15 cellular contexts compared by ENCODE assay signal in the genomic region with DNA sequence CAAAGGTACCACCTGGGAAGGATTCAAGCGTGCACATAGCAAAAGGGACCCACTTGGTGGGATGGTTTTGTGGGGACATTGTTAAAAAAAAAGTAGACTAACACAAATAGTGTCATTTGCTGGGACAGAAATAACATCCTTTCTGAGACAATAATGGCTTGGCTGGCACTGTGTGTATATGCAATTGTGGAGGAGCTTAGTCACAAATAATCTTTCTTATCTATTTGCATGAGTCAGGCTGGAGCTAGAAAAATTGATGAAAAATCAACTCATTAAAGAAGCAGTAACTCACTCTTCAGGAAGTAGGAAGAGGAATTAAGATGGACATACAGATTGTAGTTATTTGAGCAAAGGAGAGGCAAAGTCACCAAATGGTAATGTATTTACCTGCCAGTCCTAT. TPM values are rescaled to one million over a fixed set of nuclear protein-coding genes. Genes with fewer than 3 reads are reported as not detected.
DNase-seq lines count a peak whose midpoint lies in the region; ATAC-seq, FAIRE-seq and TF ChIP-seq lines count a peak whose summit lies in the region.
"Had no signal": no experiment of that assay in that cellular context is flagged by ENCODE, and none has a peak within 500 bp of the region (broad histone marks: within the 10 kb centered on the region; RNA-seq: fewer than 3 reads in every experiment).

No MANE protein-coding gene starts in this region.

- DNase-seq in ACHN, result peak; percentile 32
- DNase-seq in Panc1 (ENCODE audit: low read depth, low spot score), result no peak
- DNase-seq in endothelial cell of umbilical vein (ENCODE audit: low read depth, low spot score), result peak; percentile 84
- DNase-seq in mesothelial cell of epicardium (ENCODE audit: low spot score in 2 of 2, unreplicated experiment in 2 of 2), result no peak
- no peak for DNase-seq in activated T-cell treated with anti-CD3 and anti-CD28 coated beads, Interleukin-2, amount 50 U/mL, for 48 hours
- DNase-seq in NCI-H510A (lab: John Stamatoyannopoulos, UW), result no peak
- DNase-seq: activated CD4-positive, alpha-beta T cell treated with anti-CD3 and anti-CD28 coated beads, Interleukin-2, amount 50 U/mL, for 1 hour; activated gamma-delta T cell treated with Interleukin-2 at 50 U/mL for 16 hours; KBM-7; NCI-H2029 treated with DMSO at 0.1 percent for 48 hours; occipital lobe had no signal

- H3K27me3 ChIP-seq in Panc1 (ENCODE audit: control insufficient read depth, insufficient read depth, low read length), result no peaks in the 10 kb centered on the region
- H3K27me3 ChIP-seq in endothelial cell of umbilical vein (ENCODE audit: control insufficient read depth in 2 of 2, insufficient read depth in 2 of 2, low read length in 2 of 2), result no peaks in the 10 kb centered on the region

- H3K9me3 ChIP-seq in Panc1 (ENCODE audit: control insufficient read depth, insufficient read depth, low read depth, low read length) (no peaks in the 10 kb centered on the region), endothelial cell of umbilical vein (replicated peaks; ENCODE audit: control insufficient read depth, insufficient read depth, low read length) (no peaks in the 10 kb centered on the region)

- no peak overlapping the region for H3K4me3 Mint-ChIP-seq in mesothelial cell of epicardium
- H3K4me3 Mint-ChIP-seq: T-helper 1 cell treated with Interleukin-12 subunit alpha and Interleukin-12 subunit beta and Interleukin-4 antibody, amounts not matched to agents 30 μg/mL and 1 μg/mL, for 36 hours had no signal

- no peaks in the 10 kb centered on the region for H3K9me1 ChIP-seq in endothelial cell of umbilical vein (replicated peaks; ENCODE audit: control insufficient read depth, extremely low read depth, insufficient read depth, low read length)

- H2AFZ ChIP-seq in endothelial cell of umbilical vein (ENCODE audit: low read depth, low read length), result no peak overlapping the region

- peaks cover 50% of the 10 kb centered on the region for H3K4me1 Mint-ChIP-seq in mesothelial cell of epicardium

- peak; percentile 62 for FAIRE-seq in endothelial cell of umbilical vein (lab: Jason Lieb, UNC)

- dilution Hi-C loops in endothelial cell of umbilical vein (cut with MboI; ENCODE audit: extremely low pct_ligation_motif_present, low sequenced_read_pairs), result no loop called here

- H3K36me3 Mint-ChIP-seq in mesothelial cell of epicardium, result no peaks in the 10 kb centered on the region

- CTCF ChIA-PET in Panc1 (lab: Charles Lee), result no interaction called here
- CTCF ChIA-PET in endothelial cell of umbilical vein (lab: Charles Lee), result interaction anchor here (1.0 to 9.0 kb wide), 8 partner anchors 9 to 40 kb away, joined by 4 to 56 read pairs (median 7); no protein-coding TSS in a partner anchor

- no peaks in the 10 kb centered on the region for H3K27me3 Mint-ChIP-seq in mesothelial cell of epicardium (ENCODE audit: low read depth)

- BruUV-seq in Panc1 (replicated peaks; lab: Mats Ljungman, UMichigan) (no TSS peak), endothelial cell of umbilical vein (replicated peaks; lab: Mats Ljungman, UMichigan) (no TSS peak)

- H3K27ac Mint-ChIP-seq in mesothelial cell of epicardium, result peak overlapping the region; percentile 72
- H3K27ac Mint-ChIP-seq: T-helper 1 cell treated with Interleukin-12 subunit alpha and Interleukin-12 subunit beta and Interleukin-4 antibody, amounts not matched to agents 30 μg/mL and 1 μg/mL, for 36 hours had no signal

- TF ChIP-seq POLR2A in endothelial cell of umbilical vein (IDR thresholded peaks at IDR 0.05; ENCODE audit: low read depth, low read length), result peak; percentile 43

- peaks cover 51% of the 10 kb centered on the region for H3K4me1 ChIP-seq in Panc1 (ENCODE audit: control insufficient read depth, insufficient read depth, low read length)
- H3K4me1 ChIP-seq in endothelial cell of umbilical vein (ENCODE audit: control insufficient read depth, extremely low read depth, insufficient read depth, low read length), result peaks cover 59% of the 10 kb centered on the region

- intact Hi-C loops in Panc1 (cut with micrococcal nuclease; ENCODE audit: unreplicated experiment) (no loop called here), endothelial cell of umbilical vein (cut with micrococcal nuclease) (loop anchor here (1.0 to 5.0 kb wide), 4 partner anchors 12 to 143 kb away; no protein-coding TSS in a partner anchor)

- in situ Hi-C loops in ACHN (cut with HindIII; ENCODE audit: low pct_ligation_motif_present, low pct_unique_long_range_greater_than_20kb, low sequenced_read_pairs) (no loop called here), Panc1 (cut with HindIII; ENCODE audit: low pct_unique_long_range_greater_than_20kb, low sequenced_read_pairs) (no loop called here)

- H3K36me3 ChIP-seq in Panc1 (ENCODE audit: control insufficient read depth, insufficient read depth, low read length) (no peaks in the 10 kb centered on the region), endothelial cell of umbilical vein (ENCODE audit: control insufficient read depth in 2 of 2, extremely low read depth in 1 of 2, insufficient read depth in 2 of 2, low read length in 2 of 2) (no peaks in the 10 kb centered on the region)

- no peaks in the 10 kb centered on the region for H3K79me2 ChIP-seq in endothelial cell of umbilical vein (ENCODE audit: control insufficient read depth, insufficient read depth, low read length)

- H4K20me1 ChIP-seq in endothelial cell of umbilical vein (replicated peaks; ENCODE audit: control insufficient read depth, extremely low read depth, insufficient read depth, low read length), result no peaks in the 10 kb centered on the region

- H3K9ac ChIP-seq in endothelial cell of umbilical vein (replicated peaks; ENCODE audit: extremely low read depth, insufficient read depth, low read length), result peak overlapping the region; percentile 88

- no peaks in the 10 kb centered on the region for H3K9me3 Mint-ChIP-seq in mesothelial cell of epicardium
- H3K9me3 Mint-ChIP-seq: T-helper 1 cell treated with Interleukin-12 subunit alpha and Interleukin-12 subunit beta and Interleukin-4 antibody, amounts not matched to agents 30 μg/mL and 1 μg/mL, for 36 hours had no signal

- TF ChIP-seq CTCF in Panc1 (IDR thresholded peaks at IDR 0.05), result no peak
- no peak for TF ChIP-seq CTCF in endothelial cell of umbilical vein (IDR thresholded peaks at IDR 0.05; ENCODE audit: extremely low read depth in 1 of 2, insufficient read depth in 1 of 2, low read depth in 1 of 2, low read length in 2 of 2)
- TF ChIP-seq CTCF in mesothelial cell of epicardium (IDR thresholded peaks at IDR 0.05; ENCODE audit: unreplicated experiment), result no peak

- H3K4me3 ChIP-seq in Panc1 (ENCODE audit: low read depth in 2 of 2, low read length in 2 of 2), result no peak overlapping the region
- no peak overlapping the region for H3K4me3 ChIP-seq in endothelial cell of umbilical vein (replicated peaks in 1 of 3; ENCODE audit: insufficient read depth in 1 of 3, low read depth in 1 of 3, low read length in 3 of 3)

- H3K4me2 ChIP-seq in endothelial cell of umbilical vein (ENCODE audit: insufficient read depth, low read length), result peak overlapping the region; percentile 40

- H3K27ac ChIP-seq in Panc1 (ENCODE audit: low read length), result peak overlapping the region; percentile 83
- H3K27ac ChIP-seq in endothelial cell of umbilical vein (ENCODE audit: insufficient read depth, low read depth, low read length), result peak overlapping the region; percentile 95

- ATAC-seq in Panc1 (peak; percentile 66), HG03460 (IDR thresholded peaks at IDR 0.05; ENCODE audit: unreplicated experiment) (no peak), GM21515 (IDR thresholded peaks at IDR 0.05; ENCODE audit: unreplicated experiment) (no peak)
- ATAC-seq: left lobe of liver had no signal

- POLR2A ChIA-PET in Panc1 (lab: Charles Lee) (no interaction called here), endothelial cell of umbilical vein (lab: Charles Lee) (no interaction called here)

TF ChIP-seq in endothelial cell of umbilical vein, 7 proteins besides CTCF, POLR2A, EP300 and RAD21:
- TF ChIP-seq, protein P1, sequence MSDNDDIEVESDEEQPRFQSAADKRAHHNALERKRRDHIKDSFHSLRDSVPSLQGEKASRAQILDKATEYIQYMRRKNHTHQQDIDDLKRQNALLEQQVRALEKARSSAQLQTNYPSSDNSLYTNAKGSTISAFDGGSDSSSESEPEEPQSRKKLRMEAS (IDR thresholded peaks at IDR 0.05; ENCODE audit: insufficient read depth, insufficient read length), result no peak
- TF ChIP-seq JUN (IDR thresholded peaks at IDR 0.05; ENCODE audit: borderline replicate concordance, insufficient read depth, insufficient read length, low read depth) (peak; percentile 77), EZH2 (IDR thresholded peaks at IDR 0.05; ENCODE audit: borderline replicate concordance, low read depth, low read length, severe bottlenecking) (no peak), GATA2 (IDR thresholded peaks at IDR 0.05; ENCODE audit: insufficient read depth, insufficient read length, low read depth, low read length) (peak; percentile 98), POLR2AphosphoS5 (IDR thresholded peaks at IDR 0.05; ENCODE audit: insufficient read depth, low read depth, low read length) (peak; percentile 82), MYC (IDR thresholded peaks at IDR 0.05; ENCODE audit: low read depth, low read length) (no peak), FOS (IDR thresholded peaks at IDR 0.05; ENCODE audit: borderline replicate concordance, insufficient read depth, low read length) (peak; percentile 93)

RNA-seq across cellular contexts. Expression of a gene that starts 29.5 kb away (rescaled TPM):
- total RNA-seq in Panc1 (2021; ENCODE audit: unreplicated experiment), result 0.08 TPM
- not detected for polyA plus RNA-seq in Panc1 (2012; ENCODE audit: insufficient read length)
- not detected in 2 replicates for total RNA-seq in endothelial cell of umbilical vein
- 0.03 and 0.05 TPM in 2 replicates for polyA plus RNA-seq in endothelial cell of umbilical vein
- polyA plus RNA-seq in endothelial cell of umbilical vein (2011; cell fraction: cytosol; rRNA removed), result 0.03 and 0.04 TPM in 2 replicates
- 0.11 and 0.13 TPM in 2 replicates for polyA plus RNA-seq in endothelial cell of umbilical vein (2011; cell fraction: nucleus; rRNA removed)
- polyA plus RNA-seq in endothelial cell of umbilical vein (2012), result 0.05 TPM in 2 replicates
- not detected in 2 replicates for polyA minus RNA-seq in endothelial cell of umbilical vein
- polyA minus RNA-seq in endothelial cell of umbilical vein (2011; cell fraction: cytosol; rRNA and poly(A)+ RNA removed), result not detected
- polyA minus RNA-seq in endothelial cell of umbilical vein (2011; cell fraction: nucleus; rRNA and poly(A)+ RNA removed), result 0.14 TPM in 1 of 2 replicates, not detected in the other
- total RNA-seq in mesothelial cell of epicardium, result 13.1 to 14.9 TPM (median 14.3 TPM) in 3 replicates

Comparison
In these comparisons a context has a peak if more than half of its experiments do, and no peak if none do; other contexts are left out.
1. DNase-seq: peak in ACHN (single experiment) and endothelial cell of umbilical vein (single experiment); none in Panc1 (single experiment), mesothelial cell of epicardium (0 of 2), activated T-cell treated with anti-CD3 and anti-CD28 coated beads, Interleukin-2, amount 50 U/mL, for 48 hours (0 of 2) and NCI-H510A (single experiment).
2. RNA of a gene that starts 29.5 kb away (total RNA-seq): 13.1 to 14.9 TPM in mesothelial cell of epicardium; not detected in endothelial cell of umbilical vein and 0.08 TPM in Panc1 (single experiment); every median in the first group is over 10 times any median in the second.